In the genomic region with DNA sequence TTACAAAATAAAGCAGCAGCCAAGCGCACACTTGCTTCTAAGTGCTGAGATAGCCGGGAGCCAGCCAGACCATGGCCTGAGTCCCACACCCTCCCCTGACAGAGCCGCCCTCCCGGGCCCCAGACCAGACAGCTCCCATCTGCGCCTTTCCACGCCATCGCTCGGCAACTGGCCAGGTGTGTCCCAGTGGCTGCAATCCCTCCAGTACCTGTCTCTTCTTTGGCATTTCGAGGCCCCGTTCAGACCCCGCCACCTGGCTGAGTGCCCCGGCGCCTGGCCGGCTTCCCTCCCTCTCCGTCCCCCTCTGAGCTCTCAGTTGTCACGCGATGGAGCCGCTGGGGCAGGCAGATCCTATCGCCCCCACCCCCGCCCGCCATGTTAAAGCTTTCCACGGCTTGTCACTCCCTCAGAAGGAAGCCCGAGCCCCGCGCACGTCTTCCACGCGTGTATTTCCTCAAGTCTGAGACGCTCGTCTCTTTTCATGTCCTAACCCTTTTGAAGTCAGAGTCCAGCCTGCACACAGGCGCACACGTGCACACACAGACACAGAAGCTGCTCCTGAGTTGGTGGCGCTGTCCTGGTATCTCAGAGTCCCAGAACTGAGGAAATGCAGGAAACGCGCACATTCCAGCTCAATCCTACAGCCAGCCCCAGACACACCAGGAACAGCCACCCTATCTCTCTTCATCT, we compare ENCODE assay signal across 1 cellular context.
A peak's percentile ranks its signal among the peaks of the same experiment; 100 is the strongest.
TF ChIP-seq lines count a peak whose summit lies in the region.

No MANE protein-coding gene starts in this region.

TF ChIP-seq in K562, 482 proteins besides CTCF, POLR2A, EP300 and RAD21 (continued from another document and continues in another):
- TF ChIP-seq, protein P1, sequence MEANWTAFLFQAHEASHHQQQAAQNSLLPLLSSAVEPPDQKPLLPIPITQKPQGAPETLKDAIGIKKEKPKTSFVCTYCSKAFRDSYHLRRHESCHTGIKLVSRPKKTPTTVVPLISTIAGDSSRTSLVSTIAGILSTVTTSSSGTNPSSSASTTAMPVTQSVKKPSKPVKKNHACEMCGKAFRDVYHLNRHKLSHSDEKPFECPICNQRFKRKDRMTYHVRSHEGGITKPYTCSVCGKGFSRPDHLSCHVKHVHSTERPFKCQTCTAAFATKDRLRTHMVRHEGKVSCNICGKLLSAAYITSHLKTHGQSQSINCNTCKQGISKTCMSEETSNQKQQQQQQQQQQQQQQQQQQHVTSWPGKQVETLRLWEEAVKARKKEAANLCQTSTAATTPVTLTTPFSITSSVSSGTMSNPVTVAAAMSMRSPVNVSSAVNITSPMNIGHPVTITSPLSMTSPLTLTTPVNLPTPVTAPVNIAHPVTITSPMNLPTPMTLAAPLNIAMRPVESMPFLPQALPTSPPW (CRISPR knock-in tag; IDR thresholded peaks at IDR 0.05): peak; percentile 65
- TF ChIP-seq RBBP5 (IDR thresholded peaks at IDR 0.05; ENCODE audit: borderline replicate concordance, insufficient read depth, low read length, poor library complexity, severe bottlenecking): peak; percentile 37
- TF ChIP-seq, protein P2, sequence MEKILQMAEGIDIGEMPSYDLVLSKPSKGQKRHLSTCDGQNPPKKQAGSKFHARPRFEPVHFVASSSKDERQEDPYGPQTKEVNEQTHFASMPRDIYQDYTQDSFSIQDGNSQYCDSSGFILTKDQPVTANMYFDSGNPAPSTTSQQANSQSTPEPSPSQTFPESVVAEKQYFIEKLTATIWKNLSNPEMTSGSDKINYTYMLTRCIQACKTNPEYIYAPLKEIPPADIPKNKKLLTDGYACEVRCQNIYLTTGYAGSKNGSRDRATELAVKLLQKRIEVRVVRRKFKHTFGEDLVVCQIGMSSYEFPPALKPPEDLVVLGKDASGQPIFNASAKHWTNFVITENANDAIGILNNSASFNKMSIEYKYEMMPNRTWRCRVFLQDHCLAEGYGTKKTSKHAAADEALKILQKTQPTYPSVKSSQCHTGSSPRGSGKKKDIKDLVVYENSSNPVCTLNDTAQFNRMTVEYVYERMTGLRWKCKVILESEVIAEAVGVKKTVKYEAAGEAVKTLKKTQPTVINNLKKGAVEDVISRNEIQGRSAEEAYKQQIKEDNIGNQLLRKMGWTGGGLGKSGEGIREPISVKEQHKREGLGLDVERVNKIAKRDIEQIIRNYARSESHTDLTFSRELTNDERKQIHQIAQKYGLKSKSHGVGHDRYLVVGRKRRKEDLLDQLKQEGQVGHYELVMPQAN (IDR thresholded peaks at IDR 0.05; ENCODE audit: borderline replicate concordance): peak; percentile 89
- 0 out of 4 replicates have a peak, but pooled peaks of 1 of the 2 experiments have one; percentile 12 for TF ChIP-seq TBL1XR1 (IDR thresholded peaks at IDR 0.05; ENCODE audit: low read length in 2 of 2)
- TF ChIP-seq CXXC5 (CRISPR knock-in tag; IDR thresholded peaks at IDR 0.05): peak; percentile 38; the same call in 1 of the 2 replicates
- TF ChIP-seq, protein P3, sequence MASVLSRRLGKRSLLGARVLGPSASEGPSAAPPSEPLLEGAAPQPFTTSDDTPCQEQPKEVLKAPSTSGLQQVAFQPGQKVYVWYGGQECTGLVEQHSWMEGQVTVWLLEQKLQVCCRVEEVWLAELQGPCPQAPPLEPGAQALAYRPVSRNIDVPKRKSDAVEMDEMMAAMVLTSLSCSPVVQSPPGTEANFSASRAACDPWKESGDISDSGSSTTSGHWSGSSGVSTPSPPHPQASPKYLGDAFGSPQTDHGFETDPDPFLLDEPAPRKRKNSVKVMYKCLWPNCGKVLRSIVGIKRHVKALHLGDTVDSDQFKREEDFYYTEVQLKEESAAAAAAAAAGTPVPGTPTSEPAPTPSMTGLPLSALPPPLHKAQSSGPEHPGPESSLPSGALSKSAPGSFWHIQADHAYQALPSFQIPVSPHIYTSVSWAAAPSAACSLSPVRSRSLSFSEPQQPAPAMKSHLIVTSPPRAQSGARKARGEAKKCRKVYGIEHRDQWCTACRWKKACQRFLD (CRISPR knock-in tag; IDR thresholded peaks at IDR 0.05): 0 out of 2 replicates have a peak, but pooled peaks have one; percentile 0
- 0 out of 4 replicates have a peak, but pooled peaks of 1 of the 2 experiments have one; percentile 5 for TF ChIP-seq RCOR1 (IDR thresholded peaks at IDR 0.05; ENCODE audit: borderline replicate concordance in 1 of 2, low read depth in 2 of 2, low read length in 2 of 2)
- TF ChIP-seq, protein P4, sequence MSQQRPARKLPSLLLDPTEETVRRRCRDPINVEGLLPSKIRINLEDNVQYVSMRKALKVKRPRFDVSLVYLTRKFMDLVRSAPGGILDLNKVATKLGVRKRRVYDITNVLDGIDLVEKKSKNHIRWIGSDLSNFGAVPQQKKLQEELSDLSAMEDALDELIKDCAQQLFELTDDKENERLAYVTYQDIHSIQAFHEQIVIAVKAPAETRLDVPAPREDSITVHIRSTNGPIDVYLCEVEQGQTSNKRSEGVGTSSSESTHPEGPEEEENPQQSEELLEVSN (IDR thresholded peaks at IDR 0.05; ENCODE audit: borderline replicate concordance in 1 of 2, extremely low read depth in 1 of 2, insufficient read depth in 1 of 2, insufficient read length in 1 of 2, low read depth in 1 of 2, low read length in 1 of 2, poor library complexity in 1 of 2, severe bottlenecking in 1 of 2): peak in 1 of 2 experiments; percentile 73
- TF ChIP-seq PCBP2 (IDR thresholded peaks at IDR 0.05; ENCODE audit: low read depth, low read length, poor library complexity, severe bottlenecking): no peak
- peak; percentile 66 for TF ChIP-seq EGR1 (conservative IDR thresholded peaks at IDR 0.05)
- TF ChIP-seq ZKSCAN1 (IDR thresholded peaks at IDR 0.05; ENCODE audit: low read depth, low read length): 0 out of 2 replicates have a peak, but pooled peaks have one; percentile 40
- TF ChIP-seq CBX3 (IDR thresholded peaks at IDR 0.05; ENCODE audit: borderline replicate concordance in 1 of 2, low read length in 2 of 2): no peak
- TF ChIP-seq, protein P5, sequence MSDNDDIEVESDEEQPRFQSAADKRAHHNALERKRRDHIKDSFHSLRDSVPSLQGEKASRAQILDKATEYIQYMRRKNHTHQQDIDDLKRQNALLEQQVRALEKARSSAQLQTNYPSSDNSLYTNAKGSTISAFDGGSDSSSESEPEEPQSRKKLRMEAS (CRISPR knock-in tag; IDR thresholded peaks at IDR 0.05): peak; percentile 44; the same call in 1 of the 2 replicates
- TF ChIP-seq NFIC (IDR thresholded peaks at IDR 0.05): peak; percentile 81
- peak in 2 of 3 experiments; percentile 32 to 53 for TF ChIP-seq YY1 (IDR thresholded peaks at IDR 0.05; ENCODE audit: borderline replicate concordance in 1 of 3, control insufficient read depth in 1 of 3, extremely low read depth in 1 of 3, insufficient read depth in 3 of 3, insufficient read length in 1 of 3, insufficient replicate concordance in 2 of 3, low read depth in 1 of 3, low read length in 2 of 3)
- TF ChIP-seq, protein P6, sequence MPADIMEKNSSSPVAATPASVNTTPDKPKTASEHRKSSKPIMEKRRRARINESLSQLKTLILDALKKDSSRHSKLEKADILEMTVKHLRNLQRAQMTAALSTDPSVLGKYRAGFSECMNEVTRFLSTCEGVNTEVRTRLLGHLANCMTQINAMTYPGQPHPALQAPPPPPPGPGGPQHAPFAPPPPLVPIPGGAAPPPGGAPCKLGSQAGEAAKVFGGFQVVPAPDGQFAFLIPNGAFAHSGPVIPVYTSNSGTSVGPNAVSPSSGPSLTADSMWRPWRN (IDR thresholded peaks at IDR 0.05; ENCODE audit: low read depth): peak; percentile 43; the same call in 1 of the 2 replicates
- TF ChIP-seq, protein P7, sequence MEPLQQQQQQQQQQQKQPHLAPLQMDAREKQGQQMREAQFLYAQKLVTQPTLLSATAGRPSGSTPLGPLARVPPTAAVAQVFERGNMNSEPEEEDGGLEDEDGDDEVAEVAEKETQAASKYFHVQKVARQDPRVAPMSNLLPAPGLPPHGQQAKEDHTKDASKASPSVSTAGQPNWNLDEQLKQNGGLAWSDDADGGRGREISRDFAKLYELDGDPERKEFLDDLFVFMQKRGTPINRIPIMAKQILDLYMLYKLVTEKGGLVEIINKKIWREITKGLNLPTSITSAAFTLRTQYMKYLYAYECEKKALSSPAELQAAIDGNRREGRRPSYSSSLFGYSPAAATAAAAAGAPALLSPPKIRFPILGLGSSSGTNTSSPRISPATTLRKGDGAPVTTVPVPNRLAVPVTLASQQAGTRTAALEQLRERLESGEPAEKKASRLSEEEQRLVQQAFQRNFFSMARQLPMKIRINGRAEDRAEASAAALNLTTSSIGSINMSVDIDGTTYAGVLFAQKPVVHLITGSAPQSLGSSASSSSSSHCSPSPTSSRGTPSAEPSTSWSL (CRISPR knock-in tag; IDR thresholded peaks at IDR 0.05; ENCODE audit: borderline replicate concordance): no peak
- peak; percentile 7; the same call in 1 of the 2 replicates for TF ChIP-seq CBFA2T3 (IDR thresholded peaks at IDR 0.05)
- TF ChIP-seq, protein P8, sequence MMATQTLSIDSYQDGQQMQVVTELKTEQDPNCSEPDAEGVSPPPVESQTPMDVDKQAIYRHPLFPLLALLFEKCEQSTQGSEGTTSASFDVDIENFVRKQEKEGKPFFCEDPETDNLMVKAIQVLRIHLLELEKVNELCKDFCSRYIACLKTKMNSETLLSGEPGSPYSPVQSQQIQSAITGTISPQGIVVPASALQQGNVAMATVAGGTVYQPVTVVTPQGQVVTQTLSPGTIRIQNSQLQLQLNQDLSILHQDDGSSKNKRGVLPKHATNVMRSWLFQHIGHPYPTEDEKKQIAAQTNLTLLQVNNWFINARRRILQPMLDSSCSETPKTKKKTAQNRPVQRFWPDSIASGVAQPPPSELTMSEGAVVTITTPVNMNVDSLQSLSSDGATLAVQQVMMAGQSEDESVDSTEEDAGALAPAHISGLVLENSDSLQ (IDR thresholded peaks at IDR 0.05): peak; percentile 37
- 0 out of 4 replicates have a peak, but pooled peaks of 1 of the 2 experiments have one; percentile 3 for TF ChIP-seq SIN3A (IDR thresholded peaks at IDR 0.05; ENCODE audit: borderline replicate concordance in 2 of 2, control insufficient read depth in 1 of 2, low read depth in 2 of 2, low read length in 2 of 2)
- 0 out of 2 replicates have a peak, but pooled peaks have one; percentile 38 for TF ChIP-seq BCOR (IDR thresholded peaks at IDR 0.05)
- TF ChIP-seq RBFOX2 (IDR thresholded peaks at IDR 0.05; ENCODE audit: low read depth, low read length): peak; percentile 43
- TF ChIP-seq NRF1 (conservative IDR thresholded peaks at IDR 0.05 in 1 of 2, IDR thresholded peaks at IDR 0.05 in 1 of 2): peak; percentile 53 to 63
- no peak for TF ChIP-seq NR2F6 (CRISPR knock-in tag; IDR thresholded peaks at IDR 0.05)
- TF ChIP-seq MEIS2 (IDR thresholded peaks at IDR 0.05; ENCODE audit: partially characterized antibody): peak; percentile 12
- TF ChIP-seq GABPA (tag; conservative IDR thresholded peaks at IDR 0.05; ENCODE audit: low read depth): no peak
- peak; percentile 40; the same call in 1 of the 2 replicates for TF ChIP-seq DPF2 (IDR thresholded peaks at IDR 0.05)
- peak; percentile 26 to 41; a peak in 2 of 4 replicates for TF ChIP-seq MAZ (CRISPR knock-in tag; conservative IDR thresholded peaks at IDR 0.05 in 1 of 2, IDR thresholded peaks at IDR 0.05 in 1 of 2)
- TF ChIP-seq ARID1B (IDR thresholded peaks at IDR 0.05): 0 out of 2 replicates have a peak, but pooled peaks have one; percentile 20
- TF ChIP-seq, protein P9, sequence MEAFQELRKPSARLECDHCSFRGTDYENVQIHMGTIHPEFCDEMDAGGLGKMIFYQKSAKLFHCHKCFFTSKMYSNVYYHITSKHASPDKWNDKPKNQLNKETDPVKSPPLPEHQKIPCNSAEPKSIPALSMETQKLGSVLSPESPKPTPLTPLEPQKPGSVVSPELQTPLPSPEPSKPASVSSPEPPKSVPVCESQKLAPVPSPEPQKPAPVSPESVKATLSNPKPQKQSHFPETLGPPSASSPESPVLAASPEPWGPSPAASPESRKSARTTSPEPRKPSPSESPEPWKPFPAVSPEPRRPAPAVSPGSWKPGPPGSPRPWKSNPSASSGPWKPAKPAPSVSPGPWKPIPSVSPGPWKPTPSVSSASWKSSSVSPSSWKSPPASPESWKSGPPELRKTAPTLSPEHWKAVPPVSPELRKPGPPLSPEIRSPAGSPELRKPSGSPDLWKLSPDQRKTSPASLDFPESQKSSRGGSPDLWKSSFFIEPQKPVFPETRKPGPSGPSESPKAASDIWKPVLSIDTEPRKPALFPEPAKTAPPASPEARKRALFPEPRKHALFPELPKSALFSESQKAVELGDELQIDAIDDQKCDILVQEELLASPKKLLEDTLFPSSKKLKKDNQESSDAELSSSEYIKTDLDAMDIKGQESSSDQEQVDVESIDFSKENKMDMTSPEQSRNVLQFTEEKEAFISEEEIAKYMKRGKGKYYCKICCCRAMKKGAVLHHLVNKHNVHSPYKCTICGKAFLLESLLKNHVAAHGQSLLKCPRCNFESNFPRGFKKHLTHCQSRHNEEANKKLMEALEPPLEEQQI (IDR thresholded peaks at IDR 0.05): no peak
- TF ChIP-seq GATAD2A (IDR thresholded peaks at IDR 0.05): peak; percentile 14; the same call in 1 of the 2 replicates
- peak in 1 of 2 experiments; percentile 86; a peak in 2 of 4 replicates for TF ChIP-seq HDAC1 (IDR thresholded peaks at IDR 0.05)
- peak; percentile 29; the same call in 1 of the 2 replicates for TF ChIP-seq SAFB (IDR thresholded peaks at IDR 0.05; ENCODE audit: borderline replicate concordance, low read depth, low read length)
